In the genomic region with DNA sequence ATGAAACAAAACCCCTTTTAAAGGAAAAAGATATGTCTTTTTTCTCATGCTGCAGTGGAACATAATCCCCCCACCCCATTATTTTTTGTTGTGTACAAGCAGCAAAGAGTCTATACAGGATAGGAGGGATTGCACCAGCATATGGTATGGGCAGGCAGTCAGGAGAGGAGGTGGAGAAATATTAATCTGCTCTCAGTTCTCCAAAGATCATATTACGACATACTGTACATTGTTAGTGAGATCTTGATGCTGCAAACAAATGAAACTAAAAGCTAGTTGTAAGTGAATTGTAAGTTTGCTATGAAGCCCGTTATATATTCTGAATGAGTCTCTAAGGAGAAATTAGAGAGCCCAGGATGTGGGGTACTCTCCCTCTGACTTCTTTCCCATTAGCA, we compare ENCODE assay signal across 10 cellular contexts.
DNase-seq lines count a peak whose midpoint lies in the region; ATAC-seq and TF ChIP-seq lines count a peak whose summit lies in the region.
"Had no signal": no experiment of that assay in that cellular context is flagged by ENCODE, and none has a peak within 500 bp of the region (broad histone marks: within the 10 kb centered on the region; RNA-seq: fewer than 3 reads in every experiment).

No MANE protein-coding gene starts in this region.

- peaks cover 49% of the 10 kb centered on the region for H3K4me1 Mint-ChIP-seq in activated B cell treated with CpG ODN at 0.5 μM for 24 hours
- peaks cover 45% of the 10 kb centered on the region for H3K4me1 Mint-ChIP-seq in type B pancreatic cell (ENCODE audit: unreplicated experiment)
- peaks cover 30% of the 10 kb centered on the region for H3K4me1 Mint-ChIP-seq in progenitor cell of endocrine pancreas (ENCODE audit: low read depth)

- intact Hi-C loops in Right ventricle myocardium superior (cut with DNase I): loop anchor here (5.0 to 10.0 kb wide), 3 partner anchors 76 to 453 kb away; a partner anchor contains a TSS
- intact Hi-C loops in left cardiac atrium (cut with DNase I): loop anchor here in 1 of 2 donors (5.0 to 10.0 kb wide), 3 partner anchors 173 to 453 kb away; a partner anchor contains a TSS
- intact Hi-C loops in activated B cell treated with CpG ODN at 0.5 μM for 24 hours (cut with micrococcal nuclease): loop anchor here (5.0 to 10.0 kb wide), 2 partner anchors 126 to 1183 kb away; no protein-coding TSS in a partner anchor

- H3K27ac Mint-ChIP-seq in activated B cell treated with CpG ODN at 0.5 μM for 24 hours (no peak overlapping the region), type B pancreatic cell (peak overlapping the region; percentile 2), progenitor cell of endocrine pancreas (no peak overlapping the region)
- H3K27ac Mint-ChIP-seq: activated CD4-positive, alpha-beta memory T cell treated with anti-CD3 and anti-CD28 coated beads for 36 hours had no signal

- peak overlapping the region; percentile 65 for H3K4me3 Mint-ChIP-seq in activated B cell treated with CpG ODN at 0.5 μM for 24 hours
- H3K4me3 Mint-ChIP-seq in type B pancreatic cell: no peak overlapping the region
- no peak overlapping the region for H3K4me3 Mint-ChIP-seq in progenitor cell of endocrine pancreas (ENCODE audit: low read depth)
- H3K4me3 Mint-ChIP-seq: activated CD4-positive, alpha-beta memory T cell treated with anti-CD3 and anti-CD28 coated beads for 36 hours had no signal

- H3K36me3 Mint-ChIP-seq in activated B cell treated with CpG ODN at 0.5 μM for 24 hours (ENCODE audit: low read depth) (no peaks in the 10 kb centered on the region), type B pancreatic cell (no peaks in the 10 kb centered on the region), progenitor cell of endocrine pancreas (ENCODE audit: insufficient read depth) (no peaks in the 10 kb centered on the region)
- H3K36me3 Mint-ChIP-seq: activated CD4-positive, alpha-beta memory T cell treated with anti-CD3 and anti-CD28 coated beads for 36 hours had no signal

- H3K9me3 Mint-ChIP-seq in activated B cell treated with CpG ODN at 0.5 μM for 24 hours (no peaks in the 10 kb centered on the region), type B pancreatic cell (no peaks in the 10 kb centered on the region), progenitor cell of endocrine pancreas (ENCODE audit: low read depth) (peaks cover under 1% of the 10 kb centered on the region)
- H3K9me3 Mint-ChIP-seq: activated CD4-positive, alpha-beta memory T cell treated with anti-CD3 and anti-CD28 coated beads for 36 hours had no signal

- peak; percentile 52 for ATAC-seq in Right ventricle myocardium superior (ENCODE audit: poor library complexity)
- no peak for ATAC-seq in left cardiac atrium
- peak; percentile 32 for ATAC-seq in HG03460 (IDR thresholded peaks at IDR 0.05; ENCODE audit: unreplicated experiment)
- ATAC-seq in activated B cell treated with CpG ODN at 0.5 μM for 24 hours (ENCODE audit: low read depth): peak; percentile 29

- CTCF ChIA-PET in activated B cell treated with CpG ODN at 0.5 μM for 24 hours (lab: Charles Lee): interaction anchor here (1.4 to 3.8 kb wide), 5 partner anchors 14 to 341 kb away, joined by 3 to 30 read pairs (median 14); no protein-coding TSS in a partner anchor

- TF ChIP-seq CTCF in activated B cell treated with CpG ODN at 0.5 μM for 24 hours (IDR thresholded peaks at IDR 0.05) (no peak), type B pancreatic cell (conservative IDR thresholded peaks at IDR 0.05) (no peak), progenitor cell of endocrine pancreas (IDR thresholded peaks at IDR 0.05; ENCODE audit: unreplicated experiment) (no peak)

- DNase-seq in Right ventricle myocardium superior (no peak), left cardiac atrium (no peak), activated B cell treated with CpG ODN at 0.5 μM for 24 hours (no peak), type B pancreatic cell (ENCODE audit: extremely low spot score, unreplicated experiment) (no peak), progenitor cell of endocrine pancreas (ENCODE audit: low spot score, unreplicated experiment) (no peak)
- no peak for DNase-seq in activated naive CD4-positive, alpha-beta T cell treated with Interleukin-2 at 50 U/mL for 16 hours
- DNase-seq in stimulated activated CD4-positive, alpha-beta T cell treated with anti-CD3 and anti-CD28 coated beads, Interleukin-2, amount 100 ng/mL, for 48 hours: no peak
- DNase-seq: activated CD4-positive, alpha-beta memory T cell treated with anti-CD3 and anti-CD28 coated beads for 36 hours; BE2C had no signal

- H3K27me3 Mint-ChIP-seq in activated B cell treated with CpG ODN at 0.5 μM for 24 hours (peaks cover 10% of the 10 kb centered on the region), type B pancreatic cell (no peaks in the 10 kb centered on the region), progenitor cell of endocrine pancreas (no peaks in the 10 kb centered on the region)
- H3K27me3 Mint-ChIP-seq: activated CD4-positive, alpha-beta memory T cell treated with anti-CD3 and anti-CD28 coated beads for 36 hours had no signal

- POLR2A ChIA-PET in activated B cell treated with CpG ODN at 0.5 μM for 24 hours (lab: Charles Lee): no interaction called here

Comparison
In these comparisons a context has a peak if more than half of its experiments do, and no peak if none do; other contexts are left out.
1. ATAC-seq: peak in Right ventricle myocardium superior (single experiment), HG03460 (single experiment) and activated B cell treated with CpG ODN at 0.5 μM for 24 hours (single experiment); none in left cardiac atrium (0 of 2).